ENCODE assay signal across 1 cellular context in the genomic region with DNA sequence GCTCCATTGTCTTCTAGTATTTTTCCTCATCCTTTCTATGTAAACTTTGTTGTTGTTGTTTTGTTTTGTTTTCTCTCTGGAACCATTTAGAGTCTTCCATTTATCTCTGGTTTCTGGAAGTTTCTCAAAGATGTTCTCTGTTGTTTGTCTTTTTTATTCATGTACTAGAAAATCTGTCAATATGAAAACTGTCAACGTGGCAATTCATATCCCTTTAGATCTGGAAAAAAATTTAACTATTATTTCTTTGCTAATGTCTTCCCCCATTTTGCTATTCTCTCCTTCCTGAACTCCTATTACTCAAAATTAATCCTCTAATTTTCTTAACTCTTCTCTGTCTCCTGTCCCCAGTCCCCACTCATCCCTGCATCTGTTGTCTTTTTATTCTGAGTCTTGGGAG.
TF ChIP-seq lines count a peak whose summit lies in the region.

No MANE protein-coding gene starts in this region.

TF ChIP-seq in IMR-90, 13 proteins besides CTCF, POLR2A, EP300 and RAD21 (continued from another document):
- TF ChIP-seq NFE2L2 (IDR thresholded peaks at IDR 0.05; ENCODE audit: low read depth, low read length) (no peak), MAZ (IDR thresholded peaks at IDR 0.05; ENCODE audit: borderline replicate concordance, low read depth, low read length) (no peak)
